ENCODE assay signal across 1 cellular context in the genomic region with DNA sequence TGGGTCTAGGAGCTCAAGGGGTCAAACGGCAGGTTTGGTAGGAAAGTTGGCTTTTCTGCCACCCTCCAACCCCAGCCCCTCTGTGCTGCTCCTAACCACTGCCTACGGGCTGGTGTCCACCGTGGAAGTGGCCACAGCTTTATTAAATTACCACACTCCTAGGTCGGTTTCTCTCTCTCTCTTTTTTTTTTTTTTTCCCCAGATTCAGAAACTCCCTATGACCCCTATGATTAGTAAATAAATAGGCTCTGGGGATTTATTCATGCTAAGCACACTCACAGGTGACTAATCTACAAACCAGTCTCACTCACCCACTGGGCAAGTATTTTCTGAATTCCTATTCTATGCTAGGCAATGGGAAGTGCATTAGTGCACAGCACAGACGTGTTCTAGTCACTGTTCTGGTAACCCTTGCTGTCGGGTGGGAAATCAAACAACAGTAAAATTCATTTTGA.
TF ChIP-seq lines count a peak whose summit lies in the region.

No MANE protein-coding gene starts in this region.

TF ChIP-seq in SK-N-SH, 30 proteins besides CTCF, POLR2A, EP300 and RAD21:
- peak; percentile 78 for TF ChIP-seq RXRA (IDR thresholded peaks at IDR 0.05; ENCODE audit: borderline replicate concordance, low read depth)
- no peak for TF ChIP-seq MXI1 (IDR thresholded peaks at IDR 0.05; ENCODE audit: low read depth, low read length)
- TF ChIP-seq TEAD4 (IDR thresholded peaks at IDR 0.05; ENCODE audit: borderline replicate concordance, insufficient read depth): no peak; the same call in 1 of the 2 replicates
- no peak for TF ChIP-seq MEF2A (IDR thresholded peaks at IDR 0.05; ENCODE audit: borderline replicate concordance, low read depth)
- TF ChIP-seq, protein P1, sequence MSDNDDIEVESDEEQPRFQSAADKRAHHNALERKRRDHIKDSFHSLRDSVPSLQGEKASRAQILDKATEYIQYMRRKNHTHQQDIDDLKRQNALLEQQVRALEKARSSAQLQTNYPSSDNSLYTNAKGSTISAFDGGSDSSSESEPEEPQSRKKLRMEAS (IDR thresholded peaks at IDR 0.05; ENCODE audit: low read depth): no peak
- TF ChIP-seq, protein P2, sequence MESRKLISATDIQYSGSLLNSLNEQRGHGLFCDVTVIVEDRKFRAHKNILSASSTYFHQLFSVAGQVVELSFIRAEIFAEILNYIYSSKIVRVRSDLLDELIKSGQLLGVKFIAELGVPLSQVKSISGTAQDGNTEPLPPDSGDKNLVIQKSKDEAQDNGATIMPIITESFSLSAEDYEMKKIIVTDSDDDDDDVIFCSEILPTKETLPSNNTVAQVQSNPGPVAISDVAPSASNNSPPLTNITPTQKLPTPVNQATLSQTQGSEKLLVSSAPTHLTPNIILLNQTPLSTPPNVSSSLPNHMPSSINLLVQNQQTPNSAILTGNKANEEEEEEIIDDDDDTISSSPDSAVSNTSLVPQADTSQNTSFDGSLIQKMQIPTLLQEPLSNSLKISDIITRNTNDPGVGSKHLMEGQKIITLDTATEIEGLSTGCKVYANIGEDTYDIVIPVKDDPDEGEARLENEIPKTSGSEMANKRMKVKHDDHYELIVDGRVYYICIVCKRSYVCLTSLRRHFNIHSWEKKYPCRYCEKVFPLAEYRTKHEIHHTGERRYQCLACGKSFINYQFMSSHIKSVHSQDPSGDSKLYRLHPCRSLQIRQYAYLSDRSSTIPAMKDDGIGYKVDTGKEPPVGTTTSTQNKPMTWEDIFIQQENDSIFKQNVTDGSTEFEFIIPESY (IDR thresholded peaks at IDR 0.05; ENCODE audit: borderline replicate concordance, low read depth): no peak
- TF ChIP-seq FOSL2 (IDR thresholded peaks at IDR 0.05; ENCODE audit: borderline replicate concordance, low read depth): peak; percentile 87
- TF ChIP-seq POLR2AphosphoS5 (IDR thresholded peaks at IDR 0.05; ENCODE audit: low read depth, low read length): no peak
- no peak for TF ChIP-seq SIN3A (IDR thresholded peaks at IDR 0.05; ENCODE audit: borderline replicate concordance, low read depth, low read length)
- TF ChIP-seq CHD2 (IDR thresholded peaks at IDR 0.05; ENCODE audit: low read length, partially characterized antibody): no peak
- no peak for TF ChIP-seq RCOR1 (IDR thresholded peaks at IDR 0.05; ENCODE audit: low read length)
- TF ChIP-seq GATA2 (CRISPR knock-in tag; IDR thresholded peaks at IDR 0.05): no peak
- no peak for TF ChIP-seq YY1 (IDR thresholded peaks at IDR 0.05; ENCODE audit: low read depth)
- TF ChIP-seq, protein P3, sequence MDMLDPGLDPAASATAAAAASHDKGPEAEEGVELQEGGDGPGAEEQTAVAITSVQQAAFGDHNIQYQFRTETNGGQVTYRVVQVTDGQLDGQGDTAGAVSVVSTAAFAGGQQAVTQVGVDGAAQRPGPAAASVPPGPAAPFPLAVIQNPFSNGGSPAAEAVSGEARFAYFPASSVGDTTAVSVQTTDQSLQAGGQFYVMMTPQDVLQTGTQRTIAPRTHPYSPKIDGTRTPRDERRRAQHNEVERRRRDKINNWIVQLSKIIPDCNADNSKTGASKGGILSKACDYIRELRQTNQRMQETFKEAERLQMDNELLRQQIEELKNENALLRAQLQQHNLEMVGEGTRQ (IDR thresholded peaks at IDR 0.05; ENCODE audit: borderline replicate concordance, low read depth, low read length): no peak
- TF ChIP-seq, protein P4, sequence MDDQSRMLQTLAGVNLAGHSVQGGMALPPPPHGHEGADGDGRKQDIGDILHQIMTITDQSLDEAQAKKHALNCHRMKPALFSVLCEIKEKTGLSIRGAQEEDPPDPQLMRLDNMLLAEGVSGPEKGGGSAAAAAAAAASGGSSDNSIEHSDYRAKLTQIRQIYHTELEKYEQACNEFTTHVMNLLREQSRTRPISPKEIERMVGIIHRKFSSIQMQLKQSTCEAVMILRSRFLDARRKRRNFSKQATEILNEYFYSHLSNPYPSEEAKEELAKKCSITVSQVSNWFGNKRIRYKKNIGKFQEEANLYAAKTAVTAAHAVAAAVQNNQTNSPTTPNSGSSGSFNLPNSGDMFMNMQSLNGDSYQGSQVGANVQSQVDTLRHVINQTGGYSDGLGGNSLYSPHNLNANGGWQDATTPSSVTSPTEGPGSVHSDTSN (IDR thresholded peaks at IDR 0.05): no peak
- TF ChIP-seq GABPA (IDR thresholded peaks at IDR 0.05; ENCODE audit: low read depth): no peak
- TF ChIP-seq SMC3 (IDR thresholded peaks at IDR 0.05; ENCODE audit: low read depth, low read length): no peak
- TF ChIP-seq NRF1 (IDR thresholded peaks at IDR 0.05; ENCODE audit: low read depth, low read length): no peak
- no peak for TF ChIP-seq FOXJ3 (CRISPR knock-in tag; IDR thresholded peaks at IDR 0.05)
- TF ChIP-seq TAF1 (IDR thresholded peaks at IDR 0.05; ENCODE audit: borderline replicate concordance, low read depth, low read length): no peak
- TF ChIP-seq NFIC (IDR thresholded peaks at IDR 0.05; ENCODE audit: borderline replicate concordance): peak; percentile 20; the same call in 1 of the 2 replicates
- TF ChIP-seq RFX5 (IDR thresholded peaks at IDR 0.05; ENCODE audit: low read length): no peak
- peak; percentile 75 for TF ChIP-seq JUND (IDR thresholded peaks at IDR 0.05)
- no peak for TF ChIP-seq ELF1 (IDR thresholded peaks at IDR 0.05)
- TF ChIP-seq, protein P5, sequence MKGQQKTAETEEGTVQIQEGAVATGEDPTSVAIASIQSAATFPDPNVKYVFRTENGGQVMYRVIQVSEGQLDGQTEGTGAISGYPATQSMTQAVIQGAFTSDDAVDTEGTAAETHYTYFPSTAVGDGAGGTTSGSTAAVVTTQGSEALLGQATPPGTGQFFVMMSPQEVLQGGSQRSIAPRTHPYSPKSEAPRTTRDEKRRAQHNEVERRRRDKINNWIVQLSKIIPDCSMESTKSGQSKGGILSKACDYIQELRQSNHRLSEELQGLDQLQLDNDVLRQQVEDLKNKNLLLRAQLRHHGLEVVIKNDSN (IDR thresholded peaks at IDR 0.05; ENCODE audit: borderline replicate concordance, low read depth): no peak
- TF ChIP-seq, protein P6, sequence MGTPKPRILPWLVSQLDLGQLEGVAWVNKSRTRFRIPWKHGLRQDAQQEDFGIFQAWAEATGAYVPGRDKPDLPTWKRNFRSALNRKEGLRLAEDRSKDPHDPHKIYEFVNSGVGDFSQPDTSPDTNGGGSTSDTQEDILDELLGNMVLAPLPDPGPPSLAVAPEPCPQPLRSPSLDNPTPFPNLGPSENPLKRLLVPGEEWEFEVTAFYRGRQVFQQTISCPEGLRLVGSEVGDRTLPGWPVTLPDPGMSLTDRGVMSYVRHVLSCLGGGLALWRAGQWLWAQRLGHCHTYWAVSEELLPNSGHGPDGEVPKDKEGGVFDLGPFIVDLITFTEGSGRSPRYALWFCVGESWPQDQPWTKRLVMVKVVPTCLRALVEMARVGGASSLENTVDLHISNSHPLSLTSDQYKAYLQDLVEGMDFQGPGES (IDR thresholded peaks at IDR 0.05; ENCODE audit: low read depth, low read length): no peak
- no peak for TF ChIP-seq FOXM1 (IDR thresholded peaks at IDR 0.05; ENCODE audit: low read depth)
- peak; percentile 66 for TF ChIP-seq TCF12 (IDR thresholded peaks at IDR 0.05)
- TF ChIP-seq, protein P7, sequence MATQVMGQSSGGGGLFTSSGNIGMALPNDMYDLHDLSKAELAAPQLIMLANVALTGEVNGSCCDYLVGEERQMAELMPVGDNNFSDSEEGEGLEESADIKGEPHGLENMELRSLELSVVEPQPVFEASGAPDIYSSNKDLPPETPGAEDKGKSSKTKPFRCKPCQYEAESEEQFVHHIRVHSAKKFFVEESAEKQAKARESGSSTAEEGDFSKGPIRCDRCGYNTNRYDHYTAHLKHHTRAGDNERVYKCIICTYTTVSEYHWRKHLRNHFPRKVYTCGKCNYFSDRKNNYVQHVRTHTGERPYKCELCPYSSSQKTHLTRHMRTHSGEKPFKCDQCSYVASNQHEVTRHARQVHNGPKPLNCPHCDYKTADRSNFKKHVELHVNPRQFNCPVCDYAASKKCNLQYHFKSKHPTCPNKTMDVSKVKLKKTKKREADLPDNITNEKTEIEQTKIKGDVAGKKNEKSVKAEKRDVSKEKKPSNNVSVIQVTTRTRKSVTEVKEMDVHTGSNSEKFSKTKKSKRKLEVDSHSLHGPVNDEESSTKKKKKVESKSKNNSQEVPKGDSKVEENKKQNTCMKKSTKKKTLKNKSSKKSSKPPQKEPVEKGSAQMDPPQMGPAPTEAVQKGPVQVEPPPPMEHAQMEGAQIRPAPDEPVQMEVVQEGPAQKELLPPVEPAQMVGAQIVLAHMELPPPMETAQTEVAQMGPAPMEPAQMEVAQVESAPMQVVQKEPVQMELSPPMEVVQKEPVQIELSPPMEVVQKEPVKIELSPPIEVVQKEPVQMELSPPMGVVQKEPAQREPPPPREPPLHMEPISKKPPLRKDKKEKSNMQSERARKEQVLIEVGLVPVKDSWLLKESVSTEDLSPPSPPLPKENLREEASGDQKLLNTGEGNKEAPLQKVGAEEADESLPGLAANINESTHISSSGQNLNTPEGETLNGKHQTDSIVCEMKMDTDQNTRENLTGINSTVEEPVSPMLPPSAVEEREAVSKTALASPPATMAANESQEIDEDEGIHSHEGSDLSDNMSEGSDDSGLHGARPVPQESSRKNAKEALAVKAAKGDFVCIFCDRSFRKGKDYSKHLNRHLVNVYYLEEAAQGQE (IDR thresholded peaks at IDR 0.05; ENCODE audit: low read depth, low read length): no peak
- TF ChIP-seq EZH2phosphoT487 (IDR thresholded peaks at IDR 0.05; ENCODE audit: borderline replicate concordance, low read depth): no peak
